27 cellular contexts compared by ENCODE assay signal in the genomic region with DNA sequence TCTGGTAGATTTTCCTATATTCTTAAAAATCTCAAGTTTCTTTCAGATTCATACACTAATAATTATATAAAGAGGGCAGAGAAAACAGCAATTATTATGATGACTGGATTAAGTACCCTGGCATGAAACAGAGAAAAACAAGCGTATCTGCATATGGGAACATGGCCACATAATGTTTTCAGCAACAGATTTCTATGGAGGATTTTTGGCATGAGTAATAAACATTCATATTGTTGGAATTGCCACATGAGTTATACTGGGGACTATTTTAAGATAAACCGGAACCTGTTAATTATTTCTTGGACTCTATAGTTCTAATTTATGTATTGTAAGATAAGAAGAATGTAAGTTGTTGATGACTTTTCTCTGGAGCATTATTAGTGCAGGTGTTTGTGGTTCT.
"Had no signal": no experiment of that assay in that cellular context is flagged by ENCODE, and none has a peak within 500 bp of the region (broad histone marks: within the 10 kb centered on the region; RNA-seq: fewer than 3 reads in every experiment).

No MANE protein-coding gene starts in this region.

- H3K4me3 Mint-ChIP-seq: activated CD4-positive, alpha-beta memory T cell treated with anti-CD3 and anti-CD28 coated beads, Interleukin-2, amount 10 ng/mL, durations not matched to agents 7 days and 5 days; activated CD4-positive, alpha-beta T cell treated with anti-CD3 and anti-CD28 coated beads for 36 hours; activated naive CD4-positive, alpha-beta T cell treated with anti-CD3 and anti-CD28 coated beads, Interleukin-2, amount 10 ng/mL, durations not matched to agents 7 days and 5 days; activated naive CD8-positive, alpha-beta T cell treated with anti-CD3 and anti-CD28 coated beads, Interleukin-2, amount 10 ng/mL, durations not matched to agents 7 days and 5 days; activated T-helper 17 cell treated with anti-CD3 and anti-CD28 coated beads, Interleukin-2, amount 50 U/mL, for 72 hours; central memory CD8-positive, alpha-beta T cell had no signal

- ATAC-seq: activated CD4-positive, alpha-beta T cell treated with anti-CD3 and anti-CD28 coated beads for 36 hours; activated T-helper 17 cell treated with anti-CD3 and anti-CD28 coated beads, Interleukin-2, amount 50 U/mL, for 72 hours had no signal

- H3K9me3 Mint-ChIP-seq: activated CD4-positive, alpha-beta memory T cell treated with anti-CD3 and anti-CD28 coated beads, Interleukin-2, amount 10 ng/mL, durations not matched to agents 7 days and 5 days; activated naive CD4-positive, alpha-beta T cell treated with anti-CD3 and anti-CD28 coated beads, Interleukin-2, amount 10 ng/mL, durations not matched to agents 7 days and 5 days; activated naive CD8-positive, alpha-beta T cell treated with anti-CD3 and anti-CD28 coated beads, Interleukin-2, amount 10 ng/mL, durations not matched to agents 7 days and 5 days; activated T-helper 17 cell treated with anti-CD3 and anti-CD28 coated beads, Interleukin-2, amount 50 U/mL, for 72 hours; central memory CD8-positive, alpha-beta T cell; T-cell had no signal

- H3K27ac ChIP-seq: adrenal gland, KMS-11, SK-N-MC, WERI-Rb-1 had no signal

- H3K27ac Mint-ChIP-seq: activated CD4-positive, alpha-beta memory T cell treated with anti-CD3 and anti-CD28 coated beads, Interleukin-2, amount 10 ng/mL, durations not matched to agents 7 days and 5 days; activated CD4-positive, alpha-beta T cell treated with anti-CD3 and anti-CD28 coated beads for 36 hours; activated naive CD4-positive, alpha-beta T cell treated with anti-CD3 and anti-CD28 coated beads, Interleukin-2, amount 10 ng/mL, durations not matched to agents 7 days and 5 days; activated naive CD8-positive, alpha-beta T cell treated with anti-CD3 and anti-CD28 coated beads, Interleukin-2, amount 10 ng/mL, durations not matched to agents 7 days and 5 days had no signal

- H3K36me3 Mint-ChIP-seq: activated naive CD4-positive, alpha-beta T cell treated with anti-CD3 and anti-CD28 coated beads, Interleukin-2, amount 10 ng/mL, durations not matched to agents 7 days and 5 days; activated naive CD8-positive, alpha-beta T cell treated with anti-CD3 and anti-CD28 coated beads, Interleukin-2, amount 10 ng/mL, durations not matched to agents 7 days and 5 days; T-cell had no signal

- DNase-seq: activated CD4-positive, alpha-beta memory T cell treated with anti-CD3 and anti-CD28 coated beads, Interleukin-2, amount 10 ng/mL, durations not matched to agents 7 days and 5 days; activated CD4-positive, alpha-beta T cell treated with anti-CD3 and anti-CD28 coated beads for 36 hours; activated CD4-positive, alpha-beta T cell treated with anti-CD3 and anti-CD28 coated beads, Interleukin-2, amount 50 U/mL, for 1 hour; activated gamma-delta T cell; activated naive CD8-positive, alpha-beta T cell treated with anti-CD3 and anti-CD28 coated beads, Interleukin-2, amount 10 ng/mL, durations not matched to agents 7 days and 5 days; activated T-cell treated with anti-CD3 and anti-CD28 coated beads for 4 hours; activated T-cell treated with anti-CD3 and anti-CD28 coated beads, Interleukin-2, amount 50 U/mL, for 48 hours; adrenal gland; aorta; MG63; MV-4-11; NCI-H1092 treated with DMSO at 0.1 percent for 48 hours; NCI-H1417 treated with DMSO at 0.1 percent for 48 hours; NCI-H1694; NCI-H2029; NCI-H2107; NCI-H345; NCI-H510A; NCI-H526 treated with DMSO at 0.1 percent for 48 hours; NCI-H82; WERI-Rb-1 had no signal

- H3K27me3 Mint-ChIP-seq: activated CD4-positive, alpha-beta memory T cell treated with anti-CD3 and anti-CD28 coated beads, Interleukin-2, amount 10 ng/mL, durations not matched to agents 7 days and 5 days; activated CD4-positive, alpha-beta T cell treated with anti-CD3 and anti-CD28 coated beads for 36 hours; activated T-helper 17 cell treated with anti-CD3 and anti-CD28 coated beads, Interleukin-2, amount 50 U/mL, for 72 hours had no signal

- H3K4me1 Mint-ChIP-seq: central memory CD8-positive, alpha-beta T cell had no signal
